In genomic region chr11:65899356-65900124, GRCh38 we compare ENCODE assay signal across 1 cellular context.
A peak's percentile ranks its signal among the peaks of the same experiment; 100 is the strongest.
TF ChIP-seq lines count a peak whose summit lies in the region.

No MANE protein-coding gene starts in this region.

TF ChIP-seq in HepG2, 621 proteins besides CTCF, POLR2A, EP300 and RAD21 (continued from another document and continues in another):
- TF ChIP-seq, protein P1, sequence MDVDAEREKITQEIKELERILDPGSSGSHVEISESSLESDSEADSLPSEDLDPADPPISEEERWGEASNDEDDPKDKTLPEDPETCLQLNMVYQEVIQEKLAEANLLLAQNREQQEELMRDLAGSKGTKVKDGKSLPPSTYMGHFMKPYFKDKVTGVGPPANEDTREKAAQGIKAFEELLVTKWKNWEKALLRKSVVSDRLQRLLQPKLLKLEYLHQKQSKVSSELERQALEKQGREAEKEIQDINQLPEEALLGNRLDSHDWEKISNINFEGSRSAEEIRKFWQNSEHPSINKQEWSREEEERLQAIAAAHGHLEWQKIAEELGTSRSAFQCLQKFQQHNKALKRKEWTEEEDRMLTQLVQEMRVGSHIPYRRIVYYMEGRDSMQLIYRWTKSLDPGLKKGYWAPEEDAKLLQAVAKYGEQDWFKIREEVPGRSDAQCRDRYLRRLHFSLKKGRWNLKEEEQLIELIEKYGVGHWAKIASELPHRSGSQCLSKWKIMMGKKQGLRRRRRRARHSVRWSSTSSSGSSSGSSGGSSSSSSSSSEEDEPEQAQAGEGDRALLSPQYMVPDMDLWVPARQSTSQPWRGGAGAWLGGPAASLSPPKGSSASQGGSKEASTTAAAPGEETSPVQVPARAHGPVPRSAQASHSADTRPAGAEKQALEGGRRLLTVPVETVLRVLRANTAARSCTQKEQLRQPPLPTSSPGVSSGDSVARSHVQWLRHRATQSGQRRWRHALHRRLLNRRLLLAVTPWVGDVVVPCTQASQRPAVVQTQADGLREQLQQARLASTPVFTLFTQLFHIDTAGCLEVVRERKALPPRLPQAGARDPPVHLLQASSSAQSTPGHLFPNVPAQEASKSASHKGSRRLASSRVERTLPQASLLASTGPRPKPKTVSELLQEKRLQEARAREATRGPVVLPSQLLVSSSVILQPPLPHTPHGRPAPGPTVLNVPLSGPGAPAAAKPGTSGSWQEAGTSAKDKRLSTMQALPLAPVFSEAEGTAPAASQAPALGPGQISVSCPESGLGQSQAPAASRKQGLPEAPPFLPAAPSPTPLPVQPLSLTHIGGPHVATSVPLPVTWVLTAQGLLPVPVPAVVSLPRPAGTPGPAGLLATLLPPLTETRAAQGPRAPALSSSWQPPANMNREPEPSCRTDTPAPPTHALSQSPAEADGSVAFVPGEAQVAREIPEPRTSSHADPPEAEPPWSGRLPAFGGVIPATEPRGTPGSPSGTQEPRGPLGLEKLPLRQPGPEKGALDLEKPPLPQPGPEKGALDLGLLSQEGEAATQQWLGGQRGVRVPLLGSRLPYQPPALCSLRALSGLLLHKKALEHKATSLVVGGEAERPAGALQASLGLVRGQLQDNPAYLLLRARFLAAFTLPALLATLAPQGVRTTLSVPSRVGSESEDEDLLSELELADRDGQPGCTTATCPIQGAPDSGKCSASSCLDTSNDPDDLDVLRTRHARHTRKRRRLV (CRISPR knock-in tag; IDR thresholded peaks at IDR 0.05): no peak
- TF ChIP-seq ZNF557 (CRISPR knock-in tag; IDR thresholded peaks at IDR 0.05) (no peak), ZNF337 (CRISPR knock-in tag; IDR thresholded peaks at IDR 0.05; ENCODE audit: borderline replicate concordance, low read depth) (no peak), ZNF660 (CRISPR knock-in tag; IDR thresholded peaks at IDR 0.05; ENCODE audit: borderline replicate concordance, low read depth) (no peak), PITX1 (CRISPR knock-in tag; IDR thresholded peaks at IDR 0.05) (no peak), ZNF678 (CRISPR knock-in tag; IDR thresholded peaks at IDR 0.05) (no peak), MXD4 (CRISPR knock-in tag; IDR thresholded peaks at IDR 0.05) (peak; percentile 83), AGO2 (optimal IDR thresholded peaks at IDR 0.05; ENCODE audit: low read depth, low read length) (peak; percentile 81), ZNF772 (CRISPR knock-in tag; IDR thresholded peaks at IDR 0.05) (peak; percentile 67; the same call in 1 of the 2 replicates), GZF1 (CRISPR knock-in tag; IDR thresholded peaks at IDR 0.05) (peak; percentile 52; the same call in 1 of the 2 replicates), ZNF570 (CRISPR knock-in tag; IDR thresholded peaks at IDR 0.05; ENCODE audit: borderline replicate concordance) (no peak), ZFP90 (CRISPR knock-in tag; IDR thresholded peaks at IDR 0.05; ENCODE audit: borderline replicate concordance) (peak; percentile 43; the same call in 1 of the 2 replicates), ZNF432 (CRISPR knock-in tag; IDR thresholded peaks at IDR 0.05; ENCODE audit: borderline replicate concordance) (no peak), MYNN (CRISPR knock-in tag; IDR thresholded peaks at IDR 0.05; ENCODE audit: low read depth) (no peak), GABPA (IDR thresholded peaks at IDR 0.05; ENCODE audit: low read depth, low read length) (no peak), GABPA (CRISPR knock-in tag; IDR thresholded peaks at IDR 0.05; ENCODE audit: low read depth) (no peak), ZMAT3 (CRISPR knock-in tag; conservative IDR thresholded peaks at IDR 0.05) (0 out of 2 replicates have a peak, but pooled peaks have one; percentile 1), ERF (CRISPR knock-in tag; IDR thresholded peaks at IDR 0.05) (peak; percentile 46), ZEB1 (IDR thresholded peaks at IDR 0.05; ENCODE audit: insufficient replicate concordance, low read depth) (no peak), ZNF282 (IDR thresholded peaks at IDR 0.05; ENCODE audit: partially characterized antibody) (no peak), ZNF329 (CRISPR knock-in tag; IDR thresholded peaks at IDR 0.05; ENCODE audit: low read depth) (peak; percentile 68; the same call in 1 of the 2 replicates), DRAP1 (CRISPR knock-in tag; IDR thresholded peaks at IDR 0.05) (no peak), ZNF546 (CRISPR knock-in tag; conservative IDR thresholded peaks at IDR 0.05) (peak; percentile 10; the same call in 1 of the 2 replicates), ZSCAN9 (CRISPR knock-in tag; IDR thresholded peaks at IDR 0.05; ENCODE audit: borderline replicate concordance) (no peak), ZNF44 (CRISPR knock-in tag; IDR thresholded peaks at IDR 0.05) (0 out of 2 replicates have a peak, but pooled peaks have one; percentile 67), NRL (CRISPR knock-in tag; IDR thresholded peaks at IDR 0.05; ENCODE audit: borderline replicate concordance) (peak; percentile 75; the same call in 1 of the 2 replicates), RNF219 (CRISPR knock-in tag; IDR thresholded peaks at IDR 0.05) (no peak), MED8 (CRISPR knock-in tag; IDR thresholded peaks at IDR 0.05; ENCODE audit: insufficient replicate concordance) (no peak), MAF1 (CRISPR knock-in tag; IDR thresholded peaks at IDR 0.05; ENCODE audit: borderline replicate concordance) (0 out of 2 replicates have a peak, but pooled peaks have one; percentile 43), ZNF687 (CRISPR knock-in tag; IDR thresholded peaks at IDR 0.05) (peak; percentile 97), MIER3 (CRISPR knock-in tag; IDR thresholded peaks at IDR 0.05; ENCODE audit: borderline replicate concordance) (no peak), ZNF512 (CRISPR knock-in tag; IDR thresholded peaks at IDR 0.05) (no peak), KDM2A (CRISPR knock-in tag; IDR thresholded peaks at IDR 0.05; ENCODE audit: borderline replicate concordance, low read depth) (peak; percentile 85), ARID3A (IDR thresholded peaks at IDR 0.05; ENCODE audit: low read depth, low read length) (no peak), ZNF331 (CRISPR knock-in tag; IDR thresholded peaks at IDR 0.05) (peak; percentile 43; the same call in 1 of the 2 replicates), TCF7L2 (IDR thresholded peaks at IDR 0.05; ENCODE audit: low read depth, low read length) (no peak), TOPORS (CRISPR knock-in tag; IDR thresholded peaks at IDR 0.05) (peak; percentile 65)
- TF ChIP-seq, protein P2, sequence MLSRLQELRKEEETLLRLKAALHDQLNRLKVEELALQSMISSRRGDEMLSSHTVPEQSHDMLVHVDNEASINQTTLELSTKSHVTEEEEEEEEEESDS (CRISPR knock-in tag; IDR thresholded peaks at IDR 0.05; ENCODE audit: borderline replicate concordance): peak; percentile 78; the same call in 1 of the 2 replicates
- TF ChIP-seq, protein P3, sequence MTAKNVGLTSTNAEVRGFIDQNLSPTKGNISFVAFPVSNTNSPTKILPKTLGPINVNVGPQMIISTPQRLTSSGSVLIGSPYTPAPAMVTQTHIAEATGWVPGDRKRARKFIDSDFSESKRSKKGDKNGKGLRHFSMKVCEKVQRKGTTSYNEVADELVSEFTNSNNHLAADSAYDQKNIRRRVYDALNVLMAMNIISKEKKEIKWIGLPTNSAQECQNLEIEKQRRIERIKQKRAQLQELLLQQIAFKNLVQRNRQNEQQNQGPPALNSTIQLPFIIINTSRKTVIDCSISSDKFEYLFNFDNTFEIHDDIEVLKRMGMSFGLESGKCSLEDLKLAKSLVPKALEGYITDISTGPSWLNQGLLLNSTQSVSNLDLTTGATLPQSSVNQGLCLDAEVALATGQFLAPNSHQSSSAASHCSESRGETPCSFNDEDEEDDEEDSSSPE (CRISPR knock-in tag; IDR thresholded peaks at IDR 0.05): peak; percentile 74
- TF ChIP-seq, protein P4, sequence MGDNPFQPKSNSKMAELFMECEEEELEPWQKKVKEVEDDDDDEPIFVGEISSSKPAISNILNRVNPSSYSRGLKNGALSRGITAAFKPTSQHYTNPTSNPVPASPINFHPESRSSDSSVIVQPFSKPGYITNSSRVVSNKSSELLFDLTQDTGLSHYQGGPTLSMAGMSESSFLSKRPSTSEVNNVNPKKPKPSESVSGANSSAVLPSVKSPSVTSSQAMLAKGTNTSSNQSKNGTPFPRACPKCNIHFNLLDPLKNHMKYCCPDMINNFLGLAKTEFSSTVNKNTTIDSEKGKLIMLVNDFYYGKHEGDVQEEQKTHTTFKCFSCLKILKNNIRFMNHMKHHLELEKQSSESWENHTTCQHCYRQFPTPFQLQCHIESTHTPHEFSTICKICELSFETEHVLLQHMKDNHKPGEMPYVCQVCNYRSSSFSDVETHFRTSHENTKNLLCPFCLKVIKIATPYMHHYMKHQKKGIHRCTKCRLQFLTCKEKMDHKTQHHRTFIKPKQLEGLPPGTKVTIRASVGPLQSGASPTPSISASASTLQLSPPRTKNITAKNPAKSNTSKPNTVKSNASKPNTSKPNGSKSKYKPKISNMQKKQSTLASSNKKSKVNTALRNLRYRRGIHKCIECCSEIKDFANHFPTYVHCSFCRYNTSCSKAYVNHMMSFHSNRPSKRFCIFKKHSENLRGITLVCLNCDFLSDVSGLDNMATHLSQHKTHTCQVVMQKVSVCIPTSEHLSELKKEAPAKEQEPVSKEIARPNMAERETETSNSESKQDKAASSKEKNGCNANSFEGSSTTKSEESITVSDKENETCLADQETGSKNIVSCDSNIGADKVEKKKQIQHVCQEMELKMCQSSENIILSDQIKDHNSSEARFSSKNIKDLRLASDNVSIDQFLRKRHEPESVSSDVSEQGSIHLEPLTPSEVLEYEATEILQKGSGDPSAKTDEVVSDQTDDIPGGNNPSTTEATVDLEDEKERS (CRISPR knock-in tag; IDR thresholded peaks at IDR 0.05): no peak
